ENCODE assay signal across 8 cellular contexts in genomic region chr2:55051026-55051866, GRCh38. TPM values are rescaled to one million over a fixed set of nuclear protein-coding genes. Genes with fewer than 3 reads are reported as not detected.
DNase-seq lines count a peak whose midpoint lies in the region; ATAC-seq and TF ChIP-seq lines count a peak whose summit lies in the region.

No MANE protein-coding gene starts in this region.

- intact Hi-C loops in testis (cut with DNase I; ENCODE audit: low total_unique reads), result no loop called here

- H3K4me1 Mint-ChIP-seq in mesothelial cell of epicardium, result peaks cover 35% of the 10 kb centered on the region

- no peaks in the 10 kb centered on the region for H3K9me3 ChIP-seq in testis

- TF ChIP-seq CTCF in epithelial cell of esophagus (IDR thresholded peaks at IDR 0.05; ENCODE audit: insufficient read depth, low read depth, low read length, missing control alignments) (no peak), mesothelial cell of epicardium (IDR thresholded peaks at IDR 0.05; ENCODE audit: unreplicated experiment) (no peak), testis (IDR thresholded peaks at IDR 0.05) (no peak)

- no peaks in the 10 kb centered on the region for H3K36me3 Mint-ChIP-seq in mesothelial cell of epicardium

- WGBS in testis, 2 donors, result 18 to 25% methylated on average over 9 of the region's 9 CpGs

- H3K27me3 Mint-ChIP-seq in mesothelial cell of epicardium (ENCODE audit: low read depth), result no peaks in the 10 kb centered on the region

- H3K27me3 ChIP-seq in testis, result no peaks in the 10 kb centered on the region

- H3K36me3 ChIP-seq in testis (ENCODE audit: low read depth, missing control alignments), result no peaks in the 10 kb centered on the region

- H3K4me1 ChIP-seq in testis, result peaks cover 16% of the 10 kb centered on the region

- DNase-seq in NCI-H82 (lab: John Stamatoyannopoulos, UW) (peak; percentile 73), NCI-H82 treated with DMSO at 0.1 percent for 48 hours (lab: John Stamatoyannopoulos, UW; ENCODE audit: unreplicated experiment) (no peak), NCI-H1417 (lab: John Stamatoyannopoulos, UW) (peak in 2 of 3 experiments; percentile 80 to 85), epithelial cell of esophagus (ENCODE audit: low read depth) (peak; percentile 99), mesothelial cell of epicardium (ENCODE audit: low spot score in 2 of 2, unreplicated experiment in 2 of 2) (peak in 1 of 2 experiments; percentile 50), testis (peak; percentile 73), left lobe of liver (ENCODE audit: low spot score) (no peak)
- peak; percentile 23 to 47 for DNase-seq in activated CD4-positive, alpha-beta T cell treated with anti-CD3 and anti-CD28 coated beads, Interleukin-2, amount 50 U/mL, for 48 hours

- no peak for TF ChIP-seq POLR2A in testis (IDR thresholded peaks at IDR 0.05)

- H3K4me3 ChIP-seq in epithelial cell of esophagus (ENCODE audit: low read length) (peak overlapping the region; percentile 66), testis (peak overlapping the region; percentile 88 to 97)

- H3K9me3 Mint-ChIP-seq in mesothelial cell of epicardium, result no peaks in the 10 kb centered on the region

- H3K4me3 Mint-ChIP-seq in mesothelial cell of epicardium, result peak overlapping the region; percentile 96

- ATAC-seq in left lobe of liver, result no peak

- peak overlapping the region; percentile 99 for H3K27ac Mint-ChIP-seq in mesothelial cell of epicardium

- H3K27ac ChIP-seq in testis, result peak overlapping the region; percentile 87 to 99

RNA-seq across cellular contexts. Expression of gene RTN4, which starts 1.0 kb away (rescaled TPM):
- total RNA-seq in mesothelial cell of epicardium (173 to 179 TPM (median 178 TPM) in 3 replicates), testis (100 to 1,000 TPM; 107 to 112 TPM), left lobe of liver (183 TPM)
- polyA plus RNA-seq in testis (ENCODE audit: insufficient read depth, low read depth, low replicate concordance), result 183 TPM

Comparison
In these comparisons a context has a peak if more than half of its experiments do, and no peak if none do; other contexts are left out.
1. DNase-seq: peak in NCI-H82 (single experiment), NCI-H1417 (2 of 3), activated CD4-positive, alpha-beta T cell treated with anti-CD3 and anti-CD28 coated beads, Interleukin-2, amount 50 U/mL, for 48 hours (2 of 2), epithelial cell of esophagus (single experiment) and testis (single experiment); none in NCI-H82 treated with DMSO at 0.1 percent for 48 hours (single experiment) and left lobe of liver (single experiment).